Comparison of ENCODE assay signal across 26 cellular contexts in the genomic region with DNA sequence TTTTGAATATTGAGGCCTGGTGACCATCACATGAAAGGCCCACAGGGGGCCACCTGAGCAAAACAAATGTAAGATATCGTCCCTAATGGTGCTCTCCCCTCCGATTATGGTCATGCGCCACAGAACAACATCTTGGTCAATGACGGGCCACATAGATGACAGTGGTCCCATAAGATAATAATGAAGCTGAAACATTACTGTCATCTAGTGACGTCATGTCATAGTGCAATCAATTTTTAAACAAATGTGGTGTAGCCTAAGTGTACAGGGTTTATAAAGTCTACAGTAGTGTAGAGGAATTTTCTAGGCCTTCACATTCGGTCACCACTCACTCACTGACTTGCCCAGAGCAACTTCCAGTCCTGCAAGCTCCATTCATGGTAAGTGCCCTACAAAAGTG. TPM values are rescaled to one million over a fixed set of nuclear protein-coding genes. Genes with fewer than 3 reads are reported as not detected.
"Had no signal": no experiment of that assay in that cellular context is flagged by ENCODE, and none has a peak within 500 bp of the region (broad histone marks: within the 10 kb centered on the region; RNA-seq: fewer than 3 reads in every experiment).

No MANE protein-coding gene starts in this region.

- FAIRE-seq: endothelial cell of umbilical vein, frontal cortex, pancreas had no signal

- DNase-seq: dermis blood vessel endothelial cell; effector memory CD4-positive, alpha-beta T cell; hypothalamus; immature natural killer cell; islet precursor cell; kidney glomerular epithelial cell; left colon; left ventricle myocardium superior; lower lobe of right lung; naive thymus-derived CD8-positive, alpha-beta T cell; nephron progenitor cell; occipital lobe; pancreas; sigmoid colon; stimulated activated CD4-positive, alpha-beta T cell treated with anti-CD3 and anti-CD28 coated beads, Interleukin-2, amount 100 ng/mL, for 24 hours; stimulated activated CD4-positive, alpha-beta T cell treated with anti-CD3 and anti-CD28 coated beads, Interleukin-4, amount 100 ng/mL, for 24 hours; stimulated activated naive CD8-positive, alpha-beta T cell treated with anti-CD3 and anti-CD28 coated beads, Interleukin-15, Interleukin-2, amounts not matched to agents 100 U/mL and 50 U/mL, for 24 hours; substantia nigra; testis; tibial artery had no signal

- H3K36me3 ChIP-seq: pancreas had no signal

- H3K27me3 ChIP-seq: esophagus muscularis mucosa, pancreas, sigmoid colon, testis, tibial artery had no signal

- H3K27ac Mint-ChIP-seq: immature natural killer cell; nephron progenitor cell; stimulated activated effector memory CD8-positive, alpha-beta T cell treated with anti-CD3 and anti-CD28 coated beads, Interleukin-12 subunit alpha, Interleukin-12 subunit beta, amount 100 ng/mL, for 72 hours; type B pancreatic cell had no signal

- H3K4me1 ChIP-seq: pancreas had no signal

- H3K9me3 Mint-ChIP-seq: immature natural killer cell; nephron progenitor cell; stimulated activated effector memory CD8-positive, alpha-beta T cell treated with anti-CD3 and anti-CD28 coated beads, Interleukin-12 subunit alpha, Interleukin-12 subunit beta, amount 100 ng/mL, for 72 hours; type B pancreatic cell had no signal

- H3K27me3 Mint-ChIP-seq: type B pancreatic cell had no signal

- H3K36me3 Mint-ChIP-seq: immature natural killer cell; naive thymus-derived CD8-positive, alpha-beta T cell had no signal

- H3K9me3 ChIP-seq: esophagus muscularis mucosa, lower lobe of right lung, pancreas, sigmoid colon, testis, tibial artery had no signal

- ATAC-seq: left colon; left ventricle myocardium superior; lower lobe of right lung; naive thymus-derived CD8-positive, alpha-beta T cell; pancreas; stimulated activated effector memory CD8-positive, alpha-beta T cell treated with anti-CD3 and anti-CD28 coated beads, Interleukin-12 subunit alpha, Interleukin-12 subunit beta, amount 100 ng/mL, for 72 hours; stimulated activated naive CD8-positive, alpha-beta T cell treated with anti-CD3 and anti-CD28 coated beads, Interleukin-15, Interleukin-2, amounts not matched to agents 100 U/mL and 50 U/mL, for 24 hours had no signal

- H3K4me3 Mint-ChIP-seq: immature natural killer cell; naive thymus-derived CD8-positive, alpha-beta T cell; nephron progenitor cell; stimulated activated effector memory CD8-positive, alpha-beta T cell treated with anti-CD3 and anti-CD28 coated beads, Interleukin-12 subunit alpha, Interleukin-12 subunit beta, amount 100 ng/mL, for 72 hours; type B pancreatic cell had no signal

- H3K27ac ChIP-seq: coronary artery, esophagus muscularis mucosa, lower lobe of right lung, pancreas, sigmoid colon, testis, tibial artery had no signal

- H3K4me3 ChIP-seq: coronary artery, esophagus muscularis mucosa, lower lobe of right lung, pancreas, sigmoid colon, testis, tibial artery had no signal

RNA-seq across cellular contexts. Expression of gene JCAD, which starts 36.8 kb away (rescaled TPM):
- total RNA-seq: naive thymus-derived CD8-positive, alpha-beta T cell had no signal
- polyA plus RNA-seq: naive thymus-derived CD8-positive, alpha-beta T cell had no signal
